In the genomic region with DNA sequence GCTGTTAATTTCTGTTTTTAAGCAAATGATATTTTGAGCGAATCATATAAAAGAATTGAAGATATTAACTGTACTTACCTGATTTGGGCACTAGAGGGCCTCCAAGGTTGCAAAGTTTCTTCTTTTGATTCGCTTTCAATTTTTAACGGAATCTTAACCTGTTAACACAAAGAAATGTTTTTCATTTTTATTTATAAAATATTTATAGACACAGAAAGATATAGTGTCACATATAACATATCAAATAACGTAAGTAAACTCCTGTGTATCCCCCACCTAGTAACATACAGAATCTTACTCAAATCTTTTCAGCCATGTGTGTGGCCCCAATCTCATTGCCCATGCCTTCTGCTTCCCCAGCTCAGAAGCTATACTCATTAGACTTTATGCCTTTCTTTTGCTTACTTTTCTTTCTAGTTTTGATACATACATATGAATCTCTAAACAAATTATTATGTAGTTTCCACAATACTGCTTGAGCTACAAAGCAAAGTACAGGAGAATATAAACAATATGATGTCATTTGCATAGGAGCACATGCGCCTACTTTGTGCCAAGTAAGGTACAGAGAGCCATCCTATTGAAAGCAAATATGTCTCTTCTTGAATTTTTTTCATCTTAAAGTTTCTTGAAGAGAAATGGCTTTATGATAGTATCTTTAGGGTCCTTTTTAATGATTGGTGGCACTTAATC, we compare ENCODE assay signal across 1 cellular context.
TF ChIP-seq lines count a peak whose summit lies in the region.

No MANE protein-coding gene starts in this region.

TF ChIP-seq in GM23338, 12 proteins besides CTCF, POLR2A, EP300 and RAD21 (continued from another document):
- TF ChIP-seq, protein P1, sequence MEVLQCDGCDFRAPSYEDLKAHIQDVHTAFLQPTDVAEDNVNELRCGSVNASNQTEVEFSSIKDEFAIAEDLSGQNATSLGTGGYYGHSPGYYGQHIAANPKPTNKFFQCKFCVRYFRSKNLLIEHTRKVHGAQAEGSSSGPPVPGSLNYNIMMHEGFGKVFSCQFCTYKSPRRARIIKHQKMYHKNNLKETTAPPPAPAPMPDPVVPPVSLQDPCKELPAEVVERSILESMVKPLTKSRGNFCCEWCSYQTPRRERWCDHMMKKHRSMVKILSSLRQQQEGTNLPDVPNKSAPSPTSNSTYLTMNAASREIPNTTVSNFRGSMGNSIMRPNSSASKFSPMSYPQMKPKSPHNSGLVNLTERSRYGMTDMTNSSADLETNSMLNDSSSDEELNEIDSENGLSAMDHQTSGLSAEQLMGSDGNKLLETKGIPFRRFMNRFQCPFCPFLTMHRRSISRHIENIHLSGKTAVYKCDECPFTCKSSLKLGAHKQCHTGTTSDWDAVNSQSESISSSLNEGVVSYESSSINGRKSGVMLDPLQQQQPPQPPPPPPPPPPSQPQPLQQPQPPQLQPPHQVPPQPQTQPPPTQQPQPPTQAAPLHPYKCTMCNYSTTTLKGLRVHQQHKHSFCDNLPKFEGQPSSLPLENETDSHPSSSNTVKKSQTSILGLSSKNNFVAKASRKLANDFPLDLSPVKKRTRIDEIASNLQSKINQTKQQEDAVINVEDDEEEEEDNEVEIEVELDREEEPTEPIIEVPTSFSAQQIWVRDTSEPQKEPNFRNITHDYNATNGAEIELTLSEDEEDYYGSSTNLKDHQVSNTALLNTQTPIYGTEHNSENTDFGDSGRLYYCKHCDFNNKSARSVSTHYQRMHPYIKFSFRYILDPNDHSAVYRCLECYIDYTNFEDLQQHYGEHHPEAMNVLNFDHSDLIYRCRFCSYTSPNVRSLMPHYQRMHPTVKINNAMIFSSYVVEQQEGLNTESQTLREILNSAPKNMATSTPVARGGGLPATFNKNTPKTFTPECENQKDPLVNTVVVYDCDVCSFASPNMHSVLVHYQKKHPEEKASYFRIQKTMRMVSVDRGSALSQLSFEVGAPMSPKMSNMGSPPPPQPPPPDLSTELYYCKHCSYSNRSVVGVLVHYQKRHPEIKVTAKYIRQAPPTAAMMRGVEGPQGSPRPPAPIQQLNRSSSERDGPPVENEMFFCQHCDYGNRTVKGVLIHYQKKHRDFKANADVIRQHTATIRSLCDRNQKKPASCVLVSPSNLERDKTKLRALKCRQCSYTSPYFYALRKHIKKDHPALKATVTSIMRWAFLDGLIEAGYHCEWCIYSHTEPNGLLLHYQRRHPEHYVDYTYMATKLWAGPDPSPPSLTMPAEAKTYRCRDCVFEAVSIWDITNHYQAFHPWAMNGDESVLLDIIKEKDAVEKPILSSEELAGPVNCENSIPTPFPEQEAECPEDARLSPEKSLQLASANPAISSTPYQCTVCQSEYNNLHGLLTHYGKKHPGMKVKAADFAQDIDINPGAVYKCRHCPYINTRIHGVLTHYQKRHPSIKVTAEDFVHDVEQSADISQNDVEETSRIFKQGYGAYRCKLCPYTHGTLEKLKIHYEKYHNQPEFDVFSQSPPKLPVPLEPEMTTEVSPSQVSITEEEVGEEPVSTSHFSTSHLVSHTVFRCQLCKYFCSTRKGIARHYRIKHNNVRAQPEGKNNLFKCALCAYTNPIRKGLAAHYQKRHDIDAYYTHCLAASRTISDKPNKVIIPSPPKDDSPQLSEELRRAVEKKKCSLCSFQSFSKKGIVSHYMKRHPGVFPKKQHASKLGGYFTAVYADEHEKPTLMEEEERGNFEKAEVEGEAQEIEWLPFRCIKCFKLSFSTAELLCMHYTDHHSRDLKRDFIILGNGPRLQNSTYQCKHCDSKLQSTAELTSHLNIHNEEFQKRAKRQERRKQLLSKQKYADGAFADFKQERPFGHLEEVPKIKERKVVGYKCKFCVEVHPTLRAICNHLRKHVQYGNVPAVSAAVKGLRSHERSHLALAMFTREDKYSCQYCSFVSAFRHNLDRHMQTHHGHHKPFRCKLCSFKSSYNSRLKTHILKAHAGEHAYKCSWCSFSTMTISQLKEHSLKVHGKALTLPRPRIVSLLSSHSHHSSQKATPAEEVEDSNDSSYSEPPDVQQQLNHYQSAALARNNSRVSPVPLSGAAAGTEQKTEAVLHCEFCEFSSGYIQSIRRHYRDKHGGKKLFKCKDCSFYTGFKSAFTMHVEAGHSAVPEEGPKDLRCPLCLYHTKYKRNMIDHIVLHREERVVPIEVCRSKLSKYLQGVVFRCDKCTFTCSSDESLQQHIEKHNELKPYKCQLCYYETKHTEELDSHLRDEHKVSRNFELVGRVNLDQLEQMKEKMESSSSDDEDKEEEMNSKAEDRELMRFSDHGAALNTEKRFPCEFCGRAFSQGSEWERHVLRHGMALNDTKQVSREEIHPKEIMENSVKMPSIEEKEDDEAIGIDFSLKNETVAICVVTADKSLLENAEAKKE (CRISPR knock-in tag; IDR thresholded peaks at IDR 0.05) = no peak
- TF ChIP-seq ZNF114 (CRISPR knock-in tag; IDR thresholded peaks at IDR 0.05) (no peak), NANOG (IDR thresholded peaks at IDR 0.05; ENCODE audit: borderline replicate concordance) (no peak), POLR2AphosphoS5 (IDR thresholded peaks at IDR 0.05; ENCODE audit: low read depth) (no peak)
- TF ChIP-seq, protein P2, sequence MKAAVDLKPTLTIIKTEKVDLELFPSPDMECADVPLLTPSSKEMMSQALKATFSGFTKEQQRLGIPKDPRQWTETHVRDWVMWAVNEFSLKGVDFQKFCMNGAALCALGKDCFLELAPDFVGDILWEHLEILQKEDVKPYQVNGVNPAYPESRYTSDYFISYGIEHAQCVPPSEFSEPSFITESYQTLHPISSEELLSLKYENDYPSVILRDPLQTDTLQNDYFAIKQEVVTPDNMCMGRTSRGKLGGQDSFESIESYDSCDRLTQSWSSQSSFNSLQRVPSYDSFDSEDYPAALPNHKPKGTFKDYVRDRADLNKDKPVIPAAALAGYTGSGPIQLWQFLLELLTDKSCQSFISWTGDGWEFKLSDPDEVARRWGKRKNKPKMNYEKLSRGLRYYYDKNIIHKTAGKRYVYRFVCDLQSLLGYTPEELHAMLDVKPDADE (IDR thresholded peaks at IDR 0.05) = no peak
